Comparison of ENCODE assay signal across 1 cellular context in the genomic region with DNA sequence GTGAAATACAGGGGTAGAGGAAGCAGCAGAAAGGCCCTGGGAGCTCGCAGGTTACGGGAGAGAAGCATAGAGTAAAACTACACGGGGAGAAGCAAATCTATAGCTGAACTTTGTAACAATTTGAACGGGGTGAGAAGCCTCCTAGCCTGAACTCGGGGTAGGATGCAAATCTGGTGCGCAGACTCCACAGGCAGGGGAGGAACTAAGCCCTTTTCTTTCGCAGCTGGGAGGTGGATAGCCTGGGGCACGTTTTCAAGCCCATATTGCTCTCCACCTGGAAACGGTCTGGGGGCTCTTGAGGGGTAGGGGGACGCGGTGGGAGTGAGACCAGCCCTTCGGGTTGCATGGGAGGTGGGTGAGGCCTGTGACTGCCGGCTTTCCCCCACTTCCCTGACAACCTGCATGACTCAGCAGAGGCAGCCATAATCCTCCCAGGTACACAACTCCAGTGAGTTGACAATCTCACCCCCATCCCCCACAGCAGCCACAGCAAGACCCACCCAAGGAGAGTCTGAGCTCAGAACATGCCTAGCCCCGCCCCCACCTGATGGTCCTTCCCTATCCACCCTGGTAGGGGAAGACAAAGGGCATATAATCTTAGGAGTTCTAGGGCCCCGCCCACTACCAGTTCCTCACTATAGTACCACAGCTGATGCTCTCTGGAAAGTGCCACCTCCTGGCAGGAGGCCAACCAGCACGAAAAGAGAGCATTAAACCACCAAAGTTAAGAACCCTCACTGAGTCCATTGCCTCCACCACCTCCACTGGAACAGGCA.
TF ChIP-seq lines count a peak whose summit lies in the region.

No MANE protein-coding gene starts in this region.

TF ChIP-seq in HEK293, 187 proteins besides CTCF, POLR2A, EP300 and RAD21 (continued from another document):
- TF ChIP-seq, protein P1, sequence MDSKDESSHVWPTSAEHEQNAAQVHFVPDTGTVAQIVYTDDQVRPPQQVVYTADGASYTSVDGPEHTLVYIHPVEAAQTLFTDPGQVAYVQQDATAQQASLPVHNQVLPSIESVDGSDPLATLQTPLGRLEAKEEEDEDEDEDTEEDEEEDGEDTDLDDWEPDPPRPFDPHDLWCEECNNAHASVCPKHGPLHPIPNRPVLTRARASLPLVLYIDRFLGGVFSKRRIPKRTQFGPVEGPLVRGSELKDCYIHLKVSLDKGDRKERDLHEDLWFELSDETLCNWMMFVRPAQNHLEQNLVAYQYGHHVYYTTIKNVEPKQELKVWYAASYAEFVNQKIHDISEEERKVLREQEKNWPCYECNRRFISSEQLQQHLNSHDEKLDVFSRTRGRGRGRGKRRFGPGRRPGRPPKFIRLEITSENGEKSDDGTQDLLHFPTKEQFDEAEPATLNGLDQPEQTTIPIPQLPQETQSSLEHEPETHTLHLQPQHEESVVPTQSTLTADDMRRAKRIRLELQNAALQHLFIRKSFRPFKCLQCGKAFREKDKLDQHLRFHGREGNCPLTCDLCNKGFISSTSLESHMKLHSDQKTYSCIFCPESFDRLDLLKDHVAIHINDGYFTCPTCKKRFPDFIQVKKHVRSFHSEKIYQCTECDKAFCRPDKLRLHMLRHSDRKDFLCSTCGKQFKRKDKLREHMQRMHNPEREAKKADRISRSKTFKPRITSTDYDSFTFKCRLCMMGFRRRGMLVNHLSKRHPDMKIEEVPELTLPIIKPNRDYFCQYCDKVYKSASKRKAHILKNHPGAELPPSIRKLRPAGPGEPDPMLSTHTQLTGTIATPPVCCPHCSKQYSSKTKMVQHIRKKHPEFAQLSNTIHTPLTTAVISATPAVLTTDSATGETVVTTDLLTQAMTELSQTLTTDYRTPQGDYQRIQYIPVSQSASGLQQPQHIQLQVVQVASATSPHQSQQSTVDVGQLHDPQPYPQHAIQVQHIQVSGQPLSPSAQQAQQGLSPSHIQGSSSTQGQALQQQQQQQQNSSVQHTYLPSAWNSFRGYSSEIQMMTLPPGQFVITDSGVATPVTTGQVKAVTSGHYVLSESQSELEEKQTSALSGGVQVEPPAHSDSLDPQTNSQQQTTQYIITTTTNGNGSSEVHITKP (tag by site-specific recombination; IDR thresholded peaks at IDR 0.05) = 0 out of 2 replicates have a peak, but pooled peaks have one; percentile 20
- TF ChIP-seq KLF9 (tag by site-specific recombination; IDR thresholded peaks at IDR 0.05; ENCODE audit: low read depth) = 0 out of 2 replicates have a peak, but pooled peaks have one; percentile 38
- TF ChIP-seq INSM2 (tag by site-specific recombination; IDR thresholded peaks at IDR 0.05) = no peak
